ENCODE assay signal across 15 cellular contexts in the genomic region with DNA sequence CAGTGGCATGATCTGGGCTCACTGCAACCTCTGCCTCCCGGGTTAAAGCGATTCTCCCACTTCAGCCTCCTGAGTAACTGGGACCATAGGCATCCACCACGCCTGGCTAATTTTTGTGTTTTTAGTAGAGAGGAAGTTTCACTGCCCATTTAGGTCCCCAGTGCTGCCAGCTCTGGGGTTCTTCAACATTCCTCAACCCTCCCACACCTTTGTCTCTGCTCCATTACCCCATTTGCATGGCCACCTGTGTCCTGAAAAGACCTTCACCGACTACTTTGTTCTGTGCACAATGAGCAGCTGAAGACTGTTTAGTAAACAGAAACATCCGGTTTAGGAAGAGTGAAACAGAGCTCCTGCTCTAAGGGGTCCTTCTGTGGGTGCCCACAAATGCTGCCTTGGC.
"Had no signal": no experiment of that assay in that cellular context is flagged by ENCODE, and none has a peak within 500 bp of the region (broad histone marks: within the 10 kb centered on the region; RNA-seq: fewer than 3 reads in every experiment).

No MANE protein-coding gene starts in this region.

- FAIRE-seq: keratinocyte had no signal

- ATAC-seq: activated CD8-positive, alpha-beta memory T cell treated with anti-CD3 and anti-CD28 coated beads, Interleukin-2, amount 10 ng/mL, durations not matched to agents 7 days and 5 days; natural killer cell treated with Interleukin-12 subunit alpha and Interleukin-12 subunit beta and Interleukin-15 and Interleukin-18, amount 100 ng/mL, for 72 hours; stimulated activated naive CD8-positive, alpha-beta T cell treated with anti-CD3 and anti-CD28 coated beads, Interleukin-15, Interleukin-2, amounts not matched to agents 100 U/mL and 50 U/mL, for 24 hours had no signal

- H3K4me3 ChIP-seq: cardiac muscle cell, hepatocyte, transverse colon, vagina had no signal

- H3K36me3 ChIP-seq: cardiac muscle cell, transverse colon, vagina had no signal

- DNase-seq: activated B cell treated with CpG ODN at 0.5 μM for 24 hours; activated CD4-positive, alpha-beta memory T cell treated with anti-CD3 and anti-CD28 coated beads, Interleukin-2, amount 10 ng/mL, durations not matched to agents 7 days and 5 days; activated CD4-positive, alpha-beta T cell treated with anti-CD3 and anti-CD28 coated beads for 48 hours; activated CD8-positive, alpha-beta memory T cell treated with anti-CD3 and anti-CD28 coated beads, Interleukin-2, amount 10 ng/mL, durations not matched to agents 7 days and 5 days; dermis blood vessel endothelial cell; foreskin fibroblast; retina; stimulated activated CD4-positive, alpha-beta T cell treated with anti-CD3 and anti-CD28 coated beads, Interleukin-2, amount 100 ng/mL, for 24 hours; stimulated activated naive CD8-positive, alpha-beta T cell treated with anti-CD3 and anti-CD28 coated beads, Interleukin-15, Interleukin-2, amounts not matched to agents 100 U/mL and 50 U/mL, for 24 hours; transverse colon had no signal

- H3K27me3 ChIP-seq: cardiac muscle cell, hepatocyte, transverse colon, vagina had no signal
